Comparison of ENCODE assay signal across 27 cellular contexts in genomic region chr21:41907496-41908258, GRCh38.
"Had no signal": no experiment of that assay in that cellular context is flagged by ENCODE, and none has a peak within 500 bp of the region (broad histone marks: within the 10 kb centered on the region; RNA-seq: fewer than 3 reads in every experiment).

No MANE protein-coding gene starts in this region.

- H3K9me3 Mint-ChIP-seq: activated CD4-positive, alpha-beta memory T cell treated with anti-CD3 and anti-CD28 coated beads, Interleukin-2, amount 10 ng/mL, durations not matched to agents 7 days and 5 days; activated CD4-positive, alpha-beta T cell treated with anti-CD3 and anti-CD28 coated beads, Interleukin-2, amount 10 ng/mL, durations not matched to agents 7 days and 5 days; activated T-cell treated with anti-CD3 and anti-CD28 coated beads, Interleukin-2, amount 50 U/mL, for 4 hours; activated T-helper 17 cell treated with anti-CD3 and anti-CD28 coated beads, Interleukin-2, amount 50 U/mL, for 72 hours; effector memory CD8-positive, alpha-beta T cell had no signal

- H3K27ac ChIP-seq: body of pancreas, esophagus muscularis mucosa, foreskin keratinocyte, gastrocnemius medialis had no signal

- H3K4me1 ChIP-seq: esophagus muscularis mucosa, foreskin keratinocyte, gastrocnemius medialis had no signal

- H3K4me3 ChIP-seq: body of pancreas, esophagus muscularis mucosa, gastrocnemius medialis had no signal

- H3K4me3 Mint-ChIP-seq: activated CD4-positive, alpha-beta memory T cell treated with anti-CD3 and anti-CD28 coated beads, Interleukin-2, amount 10 ng/mL, durations not matched to agents 7 days and 5 days; activated CD4-positive, alpha-beta T cell treated with anti-CD3 and anti-CD28 coated beads, Interleukin-2, amount 10 ng/mL, durations not matched to agents 7 days and 5 days; activated naive CD8-positive, alpha-beta T cell; activated T-cell treated with anti-CD3 and anti-CD28 coated beads, Interleukin-2, amount 50 U/mL, for 4 hours; activated T-helper 17 cell treated with anti-CD3 and anti-CD28 coated beads, Interleukin-2, amount 50 U/mL, for 72 hours; effector memory CD8-positive, alpha-beta T cell had no signal

- DNase-seq: activated CD4-positive, alpha-beta memory T cell treated with anti-CD3 and anti-CD28 coated beads, Interleukin-2, amount 10 ng/mL, durations not matched to agents 7 days and 5 days; activated CD4-positive, alpha-beta T cell treated with anti-CD3 and anti-CD28 coated beads for 1 hour; activated CD4-positive, alpha-beta T cell treated with anti-CD3 and anti-CD28 coated beads for 4 hours; activated CD4-positive, alpha-beta T cell treated with anti-CD3 and anti-CD28 coated beads, Interleukin-2, amount 10 ng/mL, durations not matched to agents 7 days and 5 days; activated CD4-positive, alpha-beta T cell treated with anti-CD3 and anti-CD28 coated beads, Interleukin-2, amount 50 U/mL, for 4 hours; activated effector memory CD4-positive, alpha-beta T cell treated with Interleukin-2 at 50 U/mL for 16 hours; activated gamma-delta T cell treated with Interleukin-2 at 50 U/mL for 16 hours; activated naive CD4-positive, alpha-beta T cell treated with anti-CD3 and anti-CD28 coated beads, Interleukin-2, amount 50 U/mL, for 16 hours; activated naive CD4-positive, alpha-beta T cell treated with Interleukin-2 at 50 U/mL for 16 hours; activated T-cell treated with anti-CD3 and anti-CD28 coated beads, Interleukin-2, amount 50 U/mL, for 4 hours; amniotic stem cell; anterior cingulate cortex; body of pancreas; caudate nucleus; cortex of kidney; dermis blood vessel endothelial cell; effector CD4-positive, alpha-beta T cell; effector memory CD8-positive, alpha-beta T cell; erythroblast; foreskin keratinocyte; gastrocnemius medialis; glutamatergic neuron; T-helper 2 cell had no signal

- H3K27me3 Mint-ChIP-seq: activated CD4-positive, alpha-beta memory T cell treated with anti-CD3 and anti-CD28 coated beads, Interleukin-2, amount 10 ng/mL, durations not matched to agents 7 days and 5 days; activated CD4-positive, alpha-beta T cell treated with anti-CD3 and anti-CD28 coated beads, Interleukin-2, amount 10 ng/mL, durations not matched to agents 7 days and 5 days; activated naive CD8-positive, alpha-beta T cell; activated T-helper 17 cell treated with anti-CD3 and anti-CD28 coated beads, Interleukin-2, amount 50 U/mL, for 72 hours; effector memory CD8-positive, alpha-beta T cell had no signal

- H3K27me3 ChIP-seq: body of pancreas, esophagus muscularis mucosa, foreskin keratinocyte, gastrocnemius medialis had no signal

- FAIRE-seq: colon had no signal

- H3K27ac Mint-ChIP-seq: activated CD4-positive, alpha-beta memory T cell treated with anti-CD3 and anti-CD28 coated beads, Interleukin-2, amount 10 ng/mL, durations not matched to agents 7 days and 5 days; activated CD4-positive, alpha-beta T cell treated with anti-CD3 and anti-CD28 coated beads, Interleukin-2, amount 10 ng/mL, durations not matched to agents 7 days and 5 days; activated naive CD8-positive, alpha-beta T cell; activated T-helper 17 cell treated with anti-CD3 and anti-CD28 coated beads, Interleukin-2, amount 50 U/mL, for 72 hours; effector memory CD8-positive, alpha-beta T cell had no signal

- ATAC-seq: activated T-cell treated with anti-CD3 and anti-CD28 coated beads, Interleukin-2, amount 50 U/mL, for 4 hours; activated T-helper 17 cell treated with anti-CD3 and anti-CD28 coated beads, Interleukin-2, amount 50 U/mL, for 72 hours; body of pancreas; effector memory CD8-positive, alpha-beta T cell; foreskin keratinocyte; gastrocnemius medialis had no signal

- H3K9me3 ChIP-seq: body of pancreas, esophagus muscularis mucosa, gastrocnemius medialis had no signal

- H3K4me1 Mint-ChIP-seq: activated CD4-positive, alpha-beta memory T cell treated with anti-CD3 and anti-CD28 coated beads, Interleukin-2, amount 10 ng/mL, durations not matched to agents 7 days and 5 days; activated CD4-positive, alpha-beta T cell treated with anti-CD3 and anti-CD28 coated beads, Interleukin-2, amount 10 ng/mL, durations not matched to agents 7 days and 5 days; activated T-helper 17 cell treated with anti-CD3 and anti-CD28 coated beads, Interleukin-2, amount 50 U/mL, for 72 hours had no signal
